ENCODE assay signal across 17 cellular contexts in genomic region chr5:124866355-124867063, GRCh38.
DNase-seq lines count a peak whose midpoint lies in the region; ATAC-seq and TF ChIP-seq lines count a peak whose summit lies in the region.
"Had no signal": no experiment of that assay in that cellular context is flagged by ENCODE, and none has a peak within 500 bp of the region (broad histone marks: within the 10 kb centered on the region; RNA-seq: fewer than 3 reads in every experiment).

No MANE protein-coding gene starts in this region.

- H3K4me1 ChIP-seq in HEK293 (ENCODE audit: control insufficient read depth, insufficient read depth, low read length), result peaks cover 21% of the 10 kb centered on the region
- H3K4me1 ChIP-seq in neuron (ENCODE audit: insufficient read depth, low read length), result peaks cover 30% of the 10 kb centered on the region
- H3K4me1 ChIP-seq in effector memory CD4-positive, alpha-beta T cell (ENCODE audit: control insufficient read depth, insufficient read depth, low read length, poor library complexity, severe bottlenecking), result no peaks in the 10 kb centered on the region

- ATAC-seq in HG02678 (IDR thresholded peaks at IDR 0.05; ENCODE audit: unreplicated experiment), result no peak
- ATAC-seq in GM18873 (IDR thresholded peaks at IDR 0.05; ENCODE audit: low FRiP score, unreplicated experiment), result no peak
- ATAC-seq: activated T-cell treated with anti-CD3 and anti-CD28 coated beads, Interleukin-2, amount 50 U/mL, for 72 hours; left colon had no signal

- H3K4me3 ChIP-seq in HEK293 (ENCODE audit: low read depth, low read length), result no peak overlapping the region
- peak overlapping the region; percentile 25 for H3K4me3 ChIP-seq in neuron (ENCODE audit: low read length)
- no peak overlapping the region for H3K4me3 ChIP-seq in effector memory CD4-positive, alpha-beta T cell (ENCODE audit: insufficient read depth, low read depth, low read length, poor library complexity, severe bottlenecking)
- H3K4me3 ChIP-seq in dorsolateral prefrontal cortex, result peak overlapping the region in 1 of 59 donors; percentile 5

- peak overlapping the region; percentile 60 for H2AFZ ChIP-seq in neuron (ENCODE audit: low read depth, low read length)

- intact Hi-C loops in dorsolateral prefrontal cortex (cut with DNase I), result no loop called here

- POLR2A ChIA-PET in HEK293 (lab: Yijun Ruan, JAX), result no interaction called here

- CTCF ChIA-PET in HEK293 (lab: Yijun Ruan, JAX), result interaction anchor here (0.6 kb wide), 2 partner anchors 703 to 1197 kb away, joined by 3 read pairs; no protein-coding TSS in a partner anchor

- DNase-seq in AG20443 (ENCODE audit: low spot score) (peak; percentile 25), astrocyte of the hippocampus (ENCODE audit: low read depth, low spot score) (peak; percentile 63), dorsolateral prefrontal cortex (no peak)
- DNase-seq in effector memory CD4-positive, alpha-beta T cell, result no peak
- DNase-seq: activated CD4-positive, alpha-beta T cell treated with anti-CD3 and anti-CD28 coated beads for 1 hour; activated T-cell treated with anti-CD3 and anti-CD28 coated beads, Interleukin-2, amount 50 U/mL, for 72 hours; AML-193; aorta; endodermal cell; left colon; NCI-H1436 treated with DMSO at 0.1 percent for 48 hours; NK-92 treated with Interleukin-12 subunit alpha and Interleukin-12 subunit beta, amount 100 ng/mL, for 24 hours; stimulated activated CD4-positive, alpha-beta T cell treated with anti-CD3 and anti-CD28 coated beads, Interleukin-1b, Interleukin-23, amount 100 ng/mL, for 48 hours had no signal

- H3K36me3 ChIP-seq in HEK293 (ENCODE audit: control insufficient read depth in 2 of 2, insufficient read depth in 1 of 2, low read length in 2 of 2) (no peaks in the 10 kb centered on the region), neuron (ENCODE audit: insufficient read depth, low read length) (no peaks in the 10 kb centered on the region)
- H3K36me3 ChIP-seq in effector memory CD4-positive, alpha-beta T cell (ENCODE audit: control insufficient read depth, insufficient read depth, low read length), result no peaks in the 10 kb centered on the region

- H3K27me3 ChIP-seq in neuron (ENCODE audit: insufficient read depth, low read length) (no peaks in the 10 kb centered on the region), dorsolateral prefrontal cortex (no peaks in the 10 kb centered on the region)
- H3K27me3 ChIP-seq in effector memory CD4-positive, alpha-beta T cell (replicated peaks; ENCODE audit: control insufficient read depth, insufficient read depth, low read length, poor library complexity, severe bottlenecking), result no peaks in the 10 kb centered on the region

- H3K9me3 ChIP-seq in HEK293 (ENCODE audit: control insufficient read depth, insufficient read depth, low read depth, low read length) (no peaks in the 10 kb centered on the region), neuron (ENCODE audit: low read length) (no peaks in the 10 kb centered on the region)
- H3K9me3 ChIP-seq in effector memory CD4-positive, alpha-beta T cell (ENCODE audit: control insufficient read depth, low read length), result no peaks in the 10 kb centered on the region

- TF ChIP-seq CTCF in HEK293 (tag by site-specific recombination; IDR thresholded peaks at IDR 0.05), result no peak
- TF ChIP-seq CTCF in dorsolateral prefrontal cortex (IDR thresholded peaks at IDR 0.05 in 54 of 56, conservative IDR thresholded peaks at IDR 0.05 in 2 of 56; ENCODE audit: low read depth in 1 of 56, partially characterized antibody in 56 of 56), result no peak

- H3K27ac ChIP-seq in HEK293 (ENCODE audit: extremely low read depth, low read depth, low read length) (peak overlapping the region; percentile 32), dorsolateral prefrontal cortex (peak overlapping the region in 8 of 59 donors; percentile 5 to 52 (median 18))
- no peak overlapping the region for H3K27ac ChIP-seq in effector memory CD4-positive, alpha-beta T cell (ENCODE audit: insufficient read depth, low read length, poor library complexity, severe bottlenecking)

TF ChIP-seq in HEK293, 187 proteins besides CTCF, POLR2A, EP300 and RAD21 (continues in another document):
- peak; percentile 74 for TF ChIP-seq IKZF3 (tag by site-specific recombination; IDR thresholded peaks at IDR 0.05)
- TF ChIP-seq ZNF624 (tag by site-specific recombination; IDR thresholded peaks at IDR 0.05), result no peak
- TF ChIP-seq, protein P1, sequence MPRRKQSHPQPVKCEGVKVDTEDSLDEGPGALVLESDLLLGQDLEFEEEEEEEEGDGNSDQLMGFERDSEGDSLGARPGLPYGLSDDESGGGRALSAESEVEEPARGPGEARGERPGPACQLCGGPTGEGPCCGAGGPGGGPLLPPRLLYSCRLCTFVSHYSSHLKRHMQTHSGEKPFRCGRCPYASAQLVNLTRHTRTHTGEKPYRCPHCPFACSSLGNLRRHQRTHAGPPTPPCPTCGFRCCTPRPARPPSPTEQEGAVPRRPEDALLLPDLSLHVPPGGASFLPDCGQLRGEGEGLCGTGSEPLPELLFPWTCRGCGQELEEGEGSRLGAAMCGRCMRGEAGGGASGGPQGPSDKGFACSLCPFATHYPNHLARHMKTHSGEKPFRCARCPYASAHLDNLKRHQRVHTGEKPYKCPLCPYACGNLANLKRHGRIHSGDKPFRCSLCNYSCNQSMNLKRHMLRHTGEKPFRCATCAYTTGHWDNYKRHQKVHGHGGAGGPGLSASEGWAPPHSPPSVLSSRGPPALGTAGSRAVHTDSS (tag by site-specific recombination; IDR thresholded peaks at IDR 0.05), result no peak
- TF ChIP-seq, protein P2, sequence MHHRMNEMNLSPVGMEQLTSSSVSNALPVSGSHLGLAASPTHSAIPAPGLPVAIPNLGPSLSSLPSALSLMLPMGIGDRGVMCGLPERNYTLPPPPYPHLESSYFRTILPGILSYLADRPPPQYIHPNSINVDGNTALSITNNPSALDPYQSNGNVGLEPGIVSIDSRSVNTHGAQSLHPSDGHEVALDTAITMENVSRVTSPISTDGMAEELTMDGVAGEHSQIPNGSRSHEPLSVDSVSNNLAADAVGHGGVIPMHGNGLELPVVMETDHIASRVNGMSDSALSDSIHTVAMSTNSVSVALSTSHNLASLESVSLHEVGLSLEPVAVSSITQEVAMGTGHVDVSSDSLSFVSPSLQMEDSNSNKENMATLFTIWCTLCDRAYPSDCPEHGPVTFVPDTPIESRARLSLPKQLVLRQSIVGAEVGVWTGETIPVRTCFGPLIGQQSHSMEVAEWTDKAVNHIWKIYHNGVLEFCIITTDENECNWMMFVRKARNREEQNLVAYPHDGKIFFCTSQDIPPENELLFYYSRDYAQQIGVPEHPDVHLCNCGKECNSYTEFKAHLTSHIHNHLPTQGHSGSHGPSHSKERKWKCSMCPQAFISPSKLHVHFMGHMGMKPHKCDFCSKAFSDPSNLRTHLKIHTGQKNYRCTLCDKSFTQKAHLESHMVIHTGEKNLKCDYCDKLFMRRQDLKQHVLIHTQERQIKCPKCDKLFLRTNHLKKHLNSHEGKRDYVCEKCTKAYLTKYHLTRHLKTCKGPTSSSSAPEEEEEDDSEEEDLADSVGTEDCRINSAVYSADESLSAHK (tag by site-specific recombination; IDR thresholded peaks at IDR 0.05), result no peak
- TF ChIP-seq KLF16 (tag by site-specific recombination; IDR thresholded peaks at IDR 0.05), result 0 out of 2 replicates have a peak, but pooled peaks have one; percentile 39
- TF ChIP-seq ZNF248 (tag by site-specific recombination; IDR thresholded peaks at IDR 0.05), result no peak
- TF ChIP-seq, protein P3, sequence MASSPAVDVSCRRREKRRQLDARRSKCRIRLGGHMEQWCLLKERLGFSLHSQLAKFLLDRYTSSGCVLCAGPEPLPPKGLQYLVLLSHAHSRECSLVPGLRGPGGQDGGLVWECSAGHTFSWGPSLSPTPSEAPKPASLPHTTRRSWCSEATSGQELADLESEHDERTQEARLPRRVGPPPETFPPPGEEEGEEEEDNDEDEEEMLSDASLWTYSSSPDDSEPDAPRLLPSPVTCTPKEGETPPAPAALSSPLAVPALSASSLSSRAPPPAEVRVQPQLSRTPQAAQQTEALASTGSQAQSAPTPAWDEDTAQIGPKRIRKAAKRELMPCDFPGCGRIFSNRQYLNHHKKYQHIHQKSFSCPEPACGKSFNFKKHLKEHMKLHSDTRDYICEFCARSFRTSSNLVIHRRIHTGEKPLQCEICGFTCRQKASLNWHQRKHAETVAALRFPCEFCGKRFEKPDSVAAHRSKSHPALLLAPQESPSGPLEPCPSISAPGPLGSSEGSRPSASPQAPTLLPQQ (tag by site-specific recombination; IDR thresholded peaks at IDR 0.05), result no peak
- TF ChIP-seq ZSCAN30 (tag by site-specific recombination; IDR thresholded peaks at IDR 0.05), result 0 out of 2 replicates have a peak, but pooled peaks have one; percentile 10
- no peak for TF ChIP-seq SP3 (tag by site-specific recombination; IDR thresholded peaks at IDR 0.05)
- TF ChIP-seq ZNF426 (tag by site-specific recombination; IDR thresholded peaks at IDR 0.05), result no peak
- 0 out of 2 replicates have a peak, but pooled peaks have one; percentile 9 for TF ChIP-seq MZF1 (tag by site-specific recombination; IDR thresholded peaks at IDR 0.05; ENCODE audit: borderline replicate concordance)
- no peak for TF ChIP-seq ZNF747 (tag by site-specific recombination; IDR thresholded peaks at IDR 0.05)
- no peak for TF ChIP-seq ZNF514 (tag by site-specific recombination; IDR thresholded peaks at IDR 0.05)
- TF ChIP-seq ZNF558 (tag by site-specific recombination; IDR thresholded peaks at IDR 0.05), result 0 out of 2 replicates have a peak, but pooled peaks have one; percentile 9
- peak; percentile 58 for TF ChIP-seq ZNF366 (tag by site-specific recombination; conservative IDR thresholded peaks at IDR 0.05)
- peak; percentile 71 for TF ChIP-seq OSR2 (tag by site-specific recombination; IDR thresholded peaks at IDR 0.05)
- no peak for TF ChIP-seq ZEB2 (tag by site-specific recombination; IDR thresholded peaks at IDR 0.05)
- no peak for TF ChIP-seq ZNF76 (tag by site-specific recombination; IDR thresholded peaks at IDR 0.05; ENCODE audit: borderline replicate concordance, low read depth)
- TF ChIP-seq KLF9 (tag by site-specific recombination; IDR thresholded peaks at IDR 0.05; ENCODE audit: low read depth), result peak; percentile 64; the same call in 1 of the 2 replicates
- TF ChIP-seq ZNF777 (tag by site-specific recombination; IDR thresholded peaks at IDR 0.05; ENCODE audit: borderline replicate concordance), result no peak
- TF ChIP-seq KLF1 (tag by site-specific recombination; IDR thresholded peaks at IDR 0.05), result peak; percentile 44; the same call in 1 of the 2 replicates
- TF ChIP-seq ZNF626 (tag by site-specific recombination; IDR thresholded peaks at IDR 0.05), result no peak
- TF ChIP-seq KLF10 (tag by site-specific recombination; IDR thresholded peaks at IDR 0.05), result peak; percentile 52; the same call in 1 of the 2 replicates
- TF ChIP-seq GLI2 (tag by site-specific recombination; IDR thresholded peaks at IDR 0.05; ENCODE audit: borderline replicate concordance, low read depth), result no peak
- TF ChIP-seq ZXDB (tag by site-specific recombination; IDR thresholded peaks at IDR 0.05), result 0 out of 2 replicates have a peak, but pooled peaks have one; percentile 17

Comparison
In these comparisons a context has a peak if more than half of its experiments do, and no peak if none do; other contexts are left out.
1. DNase-seq: peak in AG20443 (single experiment) and astrocyte of the hippocampus (single experiment); none in effector memory CD4-positive, alpha-beta T cell (0 of 3) and dorsolateral prefrontal cortex (0 of 10).